Comparison of ENCODE assay signal across 16 cellular contexts in genomic region chr5:118937393-118938061, GRCh38. TPM values are rescaled to one million over a fixed set of nuclear protein-coding genes. Genes with fewer than 3 reads are reported as not detected.
DNase-seq lines count a peak whose midpoint lies in the region; ATAC-seq and TF ChIP-seq lines count a peak whose summit lies in the region.
"Had no signal": no experiment of that assay in that cellular context is flagged by ENCODE, and none has a peak within 500 bp of the region (broad histone marks: within the 10 kb centered on the region; RNA-seq: fewer than 3 reads in every experiment).

No MANE protein-coding gene starts in this region.

- no peaks in the 10 kb centered on the region for H3K9me3 Mint-ChIP-seq in type B pancreatic cell
- H3K9me3 Mint-ChIP-seq: activated CD4-positive, alpha-beta memory T cell treated with anti-CD3 and anti-CD28 coated beads for 36 hours; IgD-negative memory B cell had no signal

- ATAC-seq in GM19395 (IDR thresholded peaks at IDR 0.05; ENCODE audit: unreplicated experiment): peak; percentile 65
- ATAC-seq in HG03354 (IDR thresholded peaks at IDR 0.05; ENCODE audit: poor library complexity, severe bottlenecking, unreplicated experiment): peak; percentile 44
- no peak for ATAC-seq in HG03108 (IDR thresholded peaks at IDR 0.05; ENCODE audit: unreplicated experiment)

- no peak overlapping the region for H3K4me3 ChIP-seq in choroid plexus epithelial cell (ENCODE audit: low read depth, low read length)
- H3K4me3 ChIP-seq: esophagus muscularis mucosa, vagina had no signal

- H3K4me3 Mint-ChIP-seq in type B pancreatic cell: no peak overlapping the region
- H3K4me3 Mint-ChIP-seq: activated CD4-positive, alpha-beta memory T cell treated with anti-CD3 and anti-CD28 coated beads for 36 hours; IgD-negative memory B cell had no signal

- no peak overlapping the region for H3K27ac Mint-ChIP-seq in type B pancreatic cell
- H3K27ac Mint-ChIP-seq: activated CD4-positive, alpha-beta memory T cell treated with anti-CD3 and anti-CD28 coated beads for 36 hours; IgD-negative memory B cell had no signal

- no peaks in the 10 kb centered on the region for H3K27me3 Mint-ChIP-seq in type B pancreatic cell
- H3K27me3 Mint-ChIP-seq: activated CD4-positive, alpha-beta memory T cell treated with anti-CD3 and anti-CD28 coated beads for 36 hours; IgD-negative memory B cell had no signal

- DNase-seq in choroid plexus epithelial cell (ENCODE audit: low read depth) (peak; percentile 14), SK-N-DZ (ENCODE audit: low spot score) (no peak), type B pancreatic cell (ENCODE audit: extremely low spot score, unreplicated experiment) (no peak), Ammon's horn (ENCODE audit: low spot score) (no peak)
- DNase-seq: activated CD4-positive, alpha-beta memory T cell treated with anti-CD3 and anti-CD28 coated beads for 36 hours; DMS 273 treated with DMSO at 0.1 percent for 48 hours; mammary epithelial cell; NCI-H2081; T-helper 2 cell had no signal

- H3K27ac ChIP-seq in 22Rv1: peak overlapping the region; percentile 28; the same call in 1 of the 2 replicates
- H3K27ac ChIP-seq: esophagus muscularis mucosa, vagina had no signal

- no peaks in the 10 kb centered on the region for H3K4me1 Mint-ChIP-seq in type B pancreatic cell (ENCODE audit: unreplicated experiment)
- H3K4me1 Mint-ChIP-seq: IgD-negative memory B cell had no signal

- TF ChIP-seq CTCF in 22Rv1 (IDR thresholded peaks at IDR 0.05) (no peak), choroid plexus epithelial cell (conservative IDR thresholded peaks at IDR 0.05; ENCODE audit: low read depth, low read length) (no peak), type B pancreatic cell (conservative IDR thresholded peaks at IDR 0.05) (no peak)

- peaks cover 3% of the 10 kb centered on the region for H3K36me3 Mint-ChIP-seq in type B pancreatic cell

RNA-seq across cellular contexts. Expression of gene DTWD2, which starts 50.8 kb away (rescaled TPM):
- polyA plus RNA-seq in SK-N-DZ (2014; cell fraction: cytosol; rRNA removed): 4.6 and 5.8 TPM in 2 replicates
- 1.6 and 1.8 TPM in 2 replicates for polyA plus RNA-seq in SK-N-DZ (2014; cell fraction: nucleus; rRNA removed)
- 3.5 and 4.4 TPM in 2 replicates for total RNA-seq in type B pancreatic cell (ENCODE audit: low replicate concordance)
